In genomic region chr16:19699472-19699871, GRCh38 we compare ENCODE assay signal across 19 cellular contexts. TPM values are rescaled to one million over a fixed set of nuclear protein-coding genes. Genes with fewer than 3 reads are reported as not detected.
DNase-seq lines count a peak whose midpoint lies in the region; ATAC-seq and TF ChIP-seq lines count a peak whose summit lies in the region.
"Had no signal": no experiment of that assay in that cellular context is flagged by ENCODE, and none has a peak within 500 bp of the region (broad histone marks: within the 10 kb centered on the region; RNA-seq: fewer than 3 reads in every experiment).

No MANE protein-coding gene starts in this region.

- H3K27ac ChIP-seq in SK-N-SH (ENCODE audit: low read depth in 2 of 2, low read length in 1 of 2) = peak overlapping the region in 1 of 2 experiments; percentile 83; a peak in 1 of 4 replicates
- peak overlapping the region; percentile 34 for H3K27ac ChIP-seq in colonic mucosa
- peak overlapping the region; percentile 64 for H3K27ac ChIP-seq in osteoblast (ENCODE audit: low read depth, low read length)
- peak overlapping the region; percentile 64 to 76 (median 68) for H3K27ac ChIP-seq in transverse colon
- H3K27ac ChIP-seq: 22Rv1 had no signal

- TF ChIP-seq CTCF in SK-N-SH (IDR thresholded peaks at IDR 0.05) (no peak), colonic mucosa (IDR thresholded peaks at IDR 0.05) (no peak), osteoblast (IDR thresholded peaks at IDR 0.05; ENCODE audit: extremely low read depth, low read depth, low read length) (no peak), transverse colon (IDR thresholded peaks at IDR 0.05) (no peak)

- H3K36me3 ChIP-seq in SK-N-SH (replicated peaks in 1 of 2; ENCODE audit: control insufficient read depth in 1 of 2, insufficient read depth in 2 of 2, low read length in 1 of 2) = peaks cover 32 to 36% of the 10 kb centered on the region in 2 experiments
- H3K36me3 ChIP-seq in colonic mucosa = no peaks in the 10 kb centered on the region
- H3K36me3 ChIP-seq in osteoblast (ENCODE audit: insufficient read depth, low read length) = peaks cover 23% of the 10 kb centered on the region
- H3K36me3 ChIP-seq in transverse colon = peaks cover 0 to 7% (median under 1%) of the 10 kb centered on the region in 4 donors

- POLR2A ChIA-PET in SK-N-SH (lab: Yijun Ruan, JAX) = interaction anchor here (0.5 to 1.9 kb wide), 2 partner anchors 31 to 1202 kb away, joined by 3 to 5 read pairs; no protein-coding TSS in a partner anchor

- H3K27me3 ChIP-seq in SK-N-SH (ENCODE audit: insufficient read depth) (no peaks in the 10 kb centered on the region), colonic mucosa (no peaks in the 10 kb centered on the region), osteoblast (ENCODE audit: insufficient read depth, low read length) (no peaks in the 10 kb centered on the region), transverse colon (no peaks in the 10 kb centered on the region)

- peaks cover 16% of the 10 kb centered on the region in 2 experiments for H3K4me1 ChIP-seq in SK-N-SH (ENCODE audit: control insufficient read depth in 1 of 2, insufficient read depth in 2 of 2, low read depth in 1 of 2, low read length in 1 of 2)
- peaks cover 30% of the 10 kb centered on the region for H3K4me1 ChIP-seq in colonic mucosa
- peaks cover 33% of the 10 kb centered on the region for H3K4me1 ChIP-seq in osteoblast (ENCODE audit: insufficient read depth, low read length)
- H3K4me1 ChIP-seq in transverse colon = peaks cover 24 to 65% (median 44%) of the 10 kb centered on the region in 4 donors

- 95% methylated on average over 7 of the region's 8 CpGs for WGBS in SK-N-SH (ENCODE audit: low lambda C conversion rate)
- 97% methylated on average over 8 of the region's 8 CpGs; no CpG with 5 or more reads in 1 of the 2 donors for WGBS in transverse colon (ENCODE audit: low coverage in 1 of 2), 2 donors

- no peak for TF ChIP-seq EP300 in SK-N-SH (IDR thresholded peaks at IDR 0.05; ENCODE audit: borderline replicate concordance in 1 of 2, low read depth in 1 of 2, low read length in 1 of 2)
- TF ChIP-seq EP300 in transverse colon (IDR thresholded peaks at IDR 0.05; ENCODE audit: low read depth) = no peak

- H3K4me2 ChIP-seq in SK-N-SH (peak overlapping the region; percentile 42; the same call in 1 of the 2 replicates), osteoblast (ENCODE audit: insufficient read depth, low read length) (no peak overlapping the region)

- H3K9me2 ChIP-seq in SK-N-SH = no peaks in the 10 kb centered on the region

- DNase-seq in SK-N-SH = no peak
- DNase-seq in colonic mucosa = no peak
- no peak for DNase-seq in osteoblast (ENCODE audit: insufficient read length, low spot score, missing footprints)
- no peak for DNase-seq in transverse colon
- no peak for DNase-seq in activated naive CD4-positive, alpha-beta T cell treated with Interleukin-2 at 50 U/mL for 16 hours
- DNase-seq in cerebellar cortex (ENCODE audit: low spot score) = no peak
- DNase-seq: activated CD4-positive, alpha-beta T cell treated with anti-CD3 and anti-CD28 coated beads, Interleukin-2, amount 50 U/mL, for 4 hours; activated naive CD4-positive, alpha-beta T cell treated with anti-CD3 and anti-CD28 coated beads, Interleukin-2, amount 50 U/mL, for 16 hours; activated T-cell treated with anti-CD3 and anti-CD28 coated beads, Interleukin-2, amount 50 U/mL, for 1 hour; islet precursor cell; NCI-H187; RPMI8226; stimulated activated CD4-positive, alpha-beta T cell treated with anti-CD3 and anti-CD28 coated beads, Interleukin-4, amount 100 ng/mL, for 1 hour; SW 1271 had no signal

- peaks cover 30% of the 10 kb centered on the region for H3F3A ChIP-seq in SK-N-SH (replicated peaks; ENCODE audit: insufficient read depth)

- H3K9me3 ChIP-seq in SK-N-SH = no peaks in the 10 kb centered on the region
- H3K9me3 ChIP-seq in colonic mucosa = no peaks in the 10 kb centered on the region
- no peaks in the 10 kb centered on the region for H3K9me3 ChIP-seq in osteoblast (ENCODE audit: low read depth, low read length)
- H3K9me3 ChIP-seq in transverse colon = no peaks in the 10 kb centered on the region
- H3K9me3 ChIP-seq: thoracic aorta had no signal

- ATAC-seq in SK-N-SH treated with all-trans-retinoic acid at 6 μM for 48 hours (no peak), HG03095 (IDR thresholded peaks at IDR 0.05; ENCODE audit: unreplicated experiment) (no peak)
- ATAC-seq: HCT116 had no signal

- peaks cover 12% of the 10 kb centered on the region; the same call in 1 of the 2 replicates for H3K79me2 ChIP-seq in SK-N-SH (ENCODE audit: insufficient read depth)
- H3K79me2 ChIP-seq in osteoblast (ENCODE audit: insufficient read depth, low read length) = peaks cover 2% of the 10 kb centered on the region

- no peak for TF ChIP-seq RAD21 in SK-N-SH (IDR thresholded peaks at IDR 0.05; ENCODE audit: low read length)

- in situ Hi-C loops in transverse colon (cut with MboI; ENCODE audit: low pct_ligation_motif_present in 1 of 4, low pct_unique_long_range_greater_than_20kb in 1 of 4, low sequenced_read_pairs in 3 of 4) = loop anchor here in 1 of 4 donors (25.0 kb wide), 1 partner anchor 112 kb away; no protein-coding TSS in a partner anchor

- TF ChIP-seq POLR2A in transverse colon (IDR thresholded peaks at IDR 0.05) = no peak

- H2AFZ ChIP-seq in SK-N-SH (ENCODE audit: low read depth) (no peak overlapping the region), osteoblast (ENCODE audit: low read length) (no peak overlapping the region)

- CTCF ChIA-PET in SK-N-SH (lab: Yijun Ruan, JAX) = interaction anchor here (1.1 to 1.5 kb wide), 2 partner anchors 45 to 98 kb away, joined by 3 to 4 read pairs; no protein-coding TSS in a partner anchor

- H3K9ac ChIP-seq in SK-N-SH = no peak overlapping the region
- no peak overlapping the region for H3K9ac ChIP-seq in colonic mucosa (ENCODE audit: low read depth in 2 of 2, low read length in 2 of 2)

- intact Hi-C loops in colonic mucosa (cut with DNase I) = no loop called here
- intact Hi-C loops in transverse colon (cut with DNase I; ENCODE audit: low total_unique reads) = no loop called here

- no peak overlapping the region for H3K4me3 ChIP-seq in SK-N-SH (ENCODE audit: low read depth in 2 of 2, low read length in 1 of 2)
- H3K4me3 ChIP-seq in colonic mucosa = no peak overlapping the region
- no peak overlapping the region for H3K4me3 ChIP-seq in osteoblast (ENCODE audit: insufficient read depth, low read length)
- H3K4me3 ChIP-seq in transverse colon = no peak overlapping the region
- H3K4me3 ChIP-seq: thoracic aorta had no signal

- peaks cover 23% of the 10 kb centered on the region for H4K20me1 ChIP-seq in SK-N-SH (ENCODE audit: insufficient read depth)
- H4K20me1 ChIP-seq in osteoblast (ENCODE audit: insufficient read depth, low read length) = peaks cover 5% of the 10 kb centered on the region

TF ChIP-seq in SK-N-SH, 30 proteins besides CTCF, POLR2A, EP300 and RAD21:
- TF ChIP-seq JUND (IDR thresholded peaks at IDR 0.05) (no peak), YY1 (IDR thresholded peaks at IDR 0.05; ENCODE audit: low read depth) (no peak), TAF1 (IDR thresholded peaks at IDR 0.05; ENCODE audit: borderline replicate concordance, low read depth, low read length) (no peak), FOXM1 (IDR thresholded peaks at IDR 0.05; ENCODE audit: low read depth) (no peak), RXRA (IDR thresholded peaks at IDR 0.05; ENCODE audit: borderline replicate concordance, low read depth) (no peak), RCOR1 (IDR thresholded peaks at IDR 0.05; ENCODE audit: low read length) (no peak), MEF2A (IDR thresholded peaks at IDR 0.05; ENCODE audit: borderline replicate concordance, low read depth) (no peak)
TF ChIP-seq in SK-N-SH: peak in this region for 0.

TF ChIP-seq in SK-N-SH treated with all-trans-retinoic acid at 6 μM for 48 hours, 23 proteins besides CTCF, POLR2A, EP300 and RAD21:
- TF ChIP-seq ZNF70 (CRISPR knock-in tag; IDR thresholded peaks at IDR 0.05) (no peak), SNAI2 (CRISPR knock-in tag; IDR thresholded peaks at IDR 0.05) (no peak), CSDC2 (CRISPR knock-in tag; IDR thresholded peaks at IDR 0.05) (no peak), ZFP30 (CRISPR knock-in tag; IDR thresholded peaks at IDR 0.05) (no peak), CREB5 (CRISPR knock-in tag; IDR thresholded peaks at IDR 0.05; ENCODE audit: low read depth) (no peak), ZNF565 (CRISPR knock-in tag; conservative IDR thresholded peaks at IDR 0.05; ENCODE audit: low read depth) (no peak), ZC3H10 (CRISPR knock-in tag; IDR thresholded peaks at IDR 0.05) (no peak), OSR1 (CRISPR knock-in tag; IDR thresholded peaks at IDR 0.05) (no peak)

RNA-seq across cellular contexts. Expression of gene KNOP1, which starts 18.6 kb away (rescaled TPM):
- polyA plus RNA-seq in SK-N-SH (2012; rRNA removed) = 10.6 and 13.2 TPM in 2 replicates
- polyA plus RNA-seq in SK-N-SH (2012; cell fraction: cytosol; rRNA removed) = 17.3 and 21.6 TPM in 2 replicates
- polyA plus RNA-seq in SK-N-SH (2012; cell fraction: nucleus; rRNA removed) = 6.1 and 8.4 TPM in 2 replicates
- total RNA-seq in colonic mucosa (10 to 100 TPM; 14.2 to 28.0 TPM), osteoblast (10.1 and 15.3 TPM in 2 replicates), transverse colon (10 to 100 TPM in 3 of 4 donors, 1 to 10 TPM in 1; 4.4 to 25.8 (median 12.7) TPM)

RNA-seq across cellular contexts. Expression of gene IQCK, which starts 18.6 kb away (rescaled TPM):
- polyA plus RNA-seq in SK-N-SH (2012; rRNA removed) = 7.3 and 8.6 TPM in 2 replicates
- 8.9 and 9.1 TPM in 2 replicates for polyA plus RNA-seq in SK-N-SH (2012; cell fraction: cytosol; rRNA removed)
- polyA plus RNA-seq in SK-N-SH (2012; cell fraction: nucleus; rRNA removed) = 7.5 and 12.0 TPM in 2 replicates
- total RNA-seq in colonic mucosa = 10 to 100 TPM; 13.1 to 13.2 TPM
- total RNA-seq in osteoblast = 8.7 and 9.4 TPM in 2 replicates
- total RNA-seq in transverse colon = 10 to 100 TPM in 3 of 4 donors, 1 to 10 TPM in 1; 8.3 to 18.2 (median 12.7) TPM
